Comparison of ENCODE assay signal across 1 cellular context in genomic region chr18:76145968-76146367, GRCh38.
TF ChIP-seq lines count a peak whose summit lies in the region.

No MANE protein-coding gene starts in this region.

TF ChIP-seq in GM23338, 12 proteins besides CTCF, POLR2A, EP300 and RAD21 (continued from another document):
- no peak for TF ChIP-seq ZNF462 (CRISPR knock-in tag; IDR thresholded peaks at IDR 0.05)
- no peak for TF ChIP-seq CREB1 (CRISPR knock-in tag; IDR thresholded peaks at IDR 0.05; ENCODE audit: low read depth)
- TF ChIP-seq JUNB (IDR thresholded peaks at IDR 0.05; ENCODE audit: unreplicated experiment) = no peak
- no peak for TF ChIP-seq POLR2AphosphoS5 (IDR thresholded peaks at IDR 0.05; ENCODE audit: low read depth)
TF ChIP-seq in GM23338: peak in this region for 0.
